ENCODE assay signal across 15 cellular contexts in the genomic region with DNA sequence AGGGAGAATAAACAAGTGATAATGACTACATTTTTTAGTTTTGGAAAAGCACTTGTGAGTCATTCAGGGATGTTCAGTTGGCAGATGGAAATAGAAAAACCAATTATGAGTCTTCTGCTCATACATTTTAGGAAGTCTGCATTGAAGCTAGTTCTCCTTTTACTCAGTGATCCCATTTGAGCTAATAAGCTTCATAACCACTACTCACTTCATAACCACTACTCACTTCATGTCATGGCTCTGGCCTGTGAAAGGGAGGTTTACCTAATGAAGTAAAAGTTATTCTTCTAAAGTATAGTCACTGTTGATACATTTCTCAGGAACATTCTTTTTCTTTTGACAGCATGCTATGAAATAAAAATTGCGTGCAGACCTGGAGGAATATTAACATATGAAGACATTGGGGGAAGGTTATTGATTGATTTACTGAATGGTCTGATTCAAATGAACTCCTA.
DNase-seq lines count a peak whose midpoint lies in the region; ATAC-seq and TF ChIP-seq lines count a peak whose summit lies in the region.
"Had no signal": no experiment of that assay in that cellular context is flagged by ENCODE, and none has a peak within 500 bp of the region (broad histone marks: within the 10 kb centered on the region; RNA-seq: fewer than 3 reads in every experiment).

No MANE protein-coding gene starts in this region.

- no peak for TF ChIP-seq CTCF in GM13976 (IDR thresholded peaks at IDR 0.05; ENCODE audit: borderline replicate concordance, control extremely low read depth, extremely low read depth, insufficient read depth, missing control alignments)

- DNase-seq in GM13976 (ENCODE audit: low spot score) (peak; percentile 25), HT1080 (ENCODE audit: low read depth) (peak; percentile 8), NCI-H2227 treated with DMSO at 0.1 percent for 48 hours (lab: John Stamatoyannopoulos, UW) (no peak), NCI-H146 treated with DMSO at 0.1 percent for 48 hours (lab: John Stamatoyannopoulos, UW; ENCODE audit: unreplicated experiment) (no peak), NCI-H1105 treated with DMSO at 0.1 percent for 48 hours (lab: John Stamatoyannopoulos, UW) (no peak), C1 segment of cervical spinal cord (lab: John Stamatoyannopoulos, UW) (no peak)
- DNase-seq: activated CD4-positive, CD25-positive, alpha-beta regulatory T cell treated with anti-CD3 and anti-CD28 coated beads, Interleukin-2, amount 50 U/mL, for 72 hours; brain microvascular endothelial cell; DND-41; head of caudate nucleus; NCI-H1092; NCI-H69; trophoblast cell had no signal

- in situ Hi-C loops in GM13976 (cut with MboI; ENCODE audit: low sequenced_read_pairs, unreplicated experiment), result no loop called here

- ATAC-seq in GM19455 (IDR thresholded peaks at IDR 0.05; ENCODE audit: unreplicated experiment), result peak; percentile 64
- peak; percentile 61 for ATAC-seq in HG02884 (IDR thresholded peaks at IDR 0.05; ENCODE audit: unreplicated experiment)

Comparison
In these comparisons a context has a peak if more than half of its experiments do, and no peak if none do; other contexts are left out.
1. DNase-seq: peak in GM13976 (single experiment) and HT1080 (single experiment); none in NCI-H2227 treated with DMSO at 0.1 percent for 48 hours (single experiment), NCI-H146 treated with DMSO at 0.1 percent for 48 hours (single experiment), NCI-H1105 treated with DMSO at 0.1 percent for 48 hours (single experiment) and C1 segment of cervical spinal cord (0 of 14).